Comparison of ENCODE assay signal across 1 cellular context in genomic region chr13:22468055-22468454, GRCh38.
TF ChIP-seq lines count a peak whose summit lies in the region.

No MANE protein-coding gene starts in this region.

TF ChIP-seq in HepG2, 621 proteins besides CTCF, POLR2A, EP300 and RAD21 (continued from another document and continues in another):
- TF ChIP-seq ZBTB40 (IDR thresholded peaks at IDR 0.05): no peak
- no peak for TF ChIP-seq ZBTB40 (CRISPR knock-in tag; IDR thresholded peaks at IDR 0.05)
- no peak for TF ChIP-seq ZEB1 (IDR thresholded peaks at IDR 0.05; ENCODE audit: insufficient replicate concordance, low read depth)
- 0 out of 2 replicates have a peak, but pooled peaks have one; percentile 38 for TF ChIP-seq RERE (CRISPR knock-in tag; IDR thresholded peaks at IDR 0.05; ENCODE audit: low read depth)
- TF ChIP-seq NAIF1 (CRISPR knock-in tag; IDR thresholded peaks at IDR 0.05; ENCODE audit: borderline replicate concordance): no peak
- no peak for TF ChIP-seq MLX (CRISPR knock-in tag; IDR thresholded peaks at IDR 0.05)
- TF ChIP-seq ZNF747 (CRISPR knock-in tag; IDR thresholded peaks at IDR 0.05; ENCODE audit: borderline replicate concordance): no peak
- TF ChIP-seq PPARG (CRISPR knock-in tag; conservative IDR thresholded peaks at IDR 0.05): no peak
- peak; percentile 42 for TF ChIP-seq TBL1XR1 (IDR thresholded peaks at IDR 0.05; ENCODE audit: borderline replicate concordance, low read length, partially characterized antibody)
- TF ChIP-seq FOXA1 (IDR thresholded peaks at IDR 0.05): no peak
- peak; percentile 19; the same call in 1 of the 2 replicates for TF ChIP-seq FOXA1 (CRISPR knock-in tag; IDR thresholded peaks at IDR 0.05)
- peak; percentile 50; the same call in 1 of the 2 replicates for TF ChIP-seq TBX3 (IDR thresholded peaks at IDR 0.05; ENCODE audit: borderline replicate concordance)
- no peak for TF ChIP-seq DPF2 (CRISPR knock-in tag; IDR thresholded peaks at IDR 0.05; ENCODE audit: borderline replicate concordance, low read depth)
- no peak for TF ChIP-seq DBP (CRISPR knock-in tag; IDR thresholded peaks at IDR 0.05; ENCODE audit: not compliant biosample characterization)
- TF ChIP-seq ZMAT3 (CRISPR knock-in tag; conservative IDR thresholded peaks at IDR 0.05): no peak
- peak; percentile 61 for TF ChIP-seq TCF7 (IDR thresholded peaks at IDR 0.05; ENCODE audit: low read depth)
- 0 out of 2 replicates have a peak, but pooled peaks have one; percentile 28 for TF ChIP-seq SOX5 (CRISPR knock-in tag; IDR thresholded peaks at IDR 0.05; ENCODE audit: borderline replicate concordance)
- no peak for TF ChIP-seq MBNL3 (CRISPR knock-in tag; conservative IDR thresholded peaks at IDR 0.05)
- TF ChIP-seq ZNF619 (CRISPR knock-in tag; IDR thresholded peaks at IDR 0.05): no peak
- peak; percentile 54; the same call in 1 of the 2 replicates for TF ChIP-seq ARID5B (CRISPR knock-in tag; IDR thresholded peaks at IDR 0.05)
- TF ChIP-seq AKNA (CRISPR knock-in tag; IDR thresholded peaks at IDR 0.05; ENCODE audit: borderline replicate concordance): no peak
- TF ChIP-seq ZNF775 (CRISPR knock-in tag; IDR thresholded peaks at IDR 0.05; ENCODE audit: borderline replicate concordance): no peak
- no peak for TF ChIP-seq ATAD3A (CRISPR knock-in tag; IDR thresholded peaks at IDR 0.05)
- TF ChIP-seq NR2F6 (IDR thresholded peaks at IDR 0.05): peak; percentile 89
- peak; percentile 70 for TF ChIP-seq NR2F6 (CRISPR knock-in tag; IDR thresholded peaks at IDR 0.05)
- TF ChIP-seq SOX13 (IDR thresholded peaks at IDR 0.05): no peak
- peak in 1 of 2 experiments; percentile 31; a peak in 1 of 4 replicates for TF ChIP-seq SOX13 (CRISPR knock-in tag; conservative IDR thresholded peaks at IDR 0.05 in 1 of 2, IDR thresholded peaks at IDR 0.05 in 1 of 2)
- TF ChIP-seq WIZ (CRISPR knock-in tag; IDR thresholded peaks at IDR 0.05): no peak
